Comparison of ENCODE assay signal across 2 cellular contexts in genomic region chr10:103238506-103239252, GRCh38.
TF ChIP-seq lines count a peak whose summit lies in the region.

No MANE protein-coding gene starts in this region.

TF ChIP-seq in Ishikawa, 13 proteins besides CTCF, POLR2A, EP300 and RAD21:
- TF ChIP-seq FOXM1 (IDR thresholded peaks at IDR 0.05; ENCODE audit: borderline replicate concordance, low read depth) (no peak; the same call in 1 of the 2 replicates), TCF12 (IDR thresholded peaks at IDR 0.05; ENCODE audit: low read depth) (peak; percentile 64), USF1 (IDR thresholded peaks at IDR 0.05) (0 out of 2 replicates have a peak, but pooled peaks have one; percentile 16), MAX (IDR thresholded peaks at IDR 0.05) (peak; percentile 64), REST (IDR thresholded peaks at IDR 0.05; ENCODE audit: low read depth) (no peak), TEAD4 (IDR thresholded peaks at IDR 0.05) (peak; percentile 88), CREB1 (IDR thresholded peaks at IDR 0.05; ENCODE audit: low read depth) (peak; percentile 38; the same call in 1 of the 2 replicates), YY1 (IDR thresholded peaks at IDR 0.05; ENCODE audit: low read depth) (0 out of 2 replicates have a peak, but pooled peaks have one; percentile 27), NFIC (IDR thresholded peaks at IDR 0.05) (peak; percentile 45; the same call in 1 of the 2 replicates), CEBPB (IDR thresholded peaks at IDR 0.05) (0 out of 2 replicates have a peak, but pooled peaks have one; percentile 44), TAF1 (IDR thresholded peaks at IDR 0.05; ENCODE audit: low read depth) (no peak), ZBTB7A (IDR thresholded peaks at IDR 0.05; ENCODE audit: low read depth) (no peak), EGR1 (IDR thresholded peaks at IDR 0.05) (no peak)
TF ChIP-seq in Ishikawa: peak in this region for 8.

TF ChIP-seq in HepG2, 621 proteins besides CTCF, POLR2A, EP300 and RAD21 (continues in another document):
- no peak for TF ChIP-seq ZNF619 (CRISPR knock-in tag; IDR thresholded peaks at IDR 0.05)
- no peak for TF ChIP-seq ZNF30 (CRISPR knock-in tag; IDR thresholded peaks at IDR 0.05)
- TF ChIP-seq EEA1 (CRISPR knock-in tag; IDR thresholded peaks at IDR 0.05; ENCODE audit: borderline replicate concordance): no peak
- TF ChIP-seq KDM5B (CRISPR knock-in tag; IDR thresholded peaks at IDR 0.05; ENCODE audit: borderline replicate concordance): no peak
- no peak for TF ChIP-seq ZNF331 (CRISPR knock-in tag; IDR thresholded peaks at IDR 0.05)
- TF ChIP-seq TBX2 (CRISPR knock-in tag; IDR thresholded peaks at IDR 0.05; ENCODE audit: borderline replicate concordance): no peak
- no peak for TF ChIP-seq TCF7 (IDR thresholded peaks at IDR 0.05; ENCODE audit: low read depth)
- no peak for TF ChIP-seq GRHL1 (CRISPR knock-in tag; conservative IDR thresholded peaks at IDR 0.05)
- TF ChIP-seq ZNF781 (CRISPR knock-in tag; IDR thresholded peaks at IDR 0.05; ENCODE audit: borderline replicate concordance, not compliant biosample characterization): no peak
- TF ChIP-seq RFX5 (IDR thresholded peaks at IDR 0.05; ENCODE audit: low read depth, low read length): no peak
- TF ChIP-seq ZFP36L2 (CRISPR knock-in tag; IDR thresholded peaks at IDR 0.05): no peak
- no peak for TF ChIP-seq TAF1 (CRISPR knock-in tag; IDR thresholded peaks at IDR 0.05)
- TF ChIP-seq GZF1 (CRISPR knock-in tag; IDR thresholded peaks at IDR 0.05): no peak
- TF ChIP-seq ONECUT2 (CRISPR knock-in tag; IDR thresholded peaks at IDR 0.05): no peak
- no peak for TF ChIP-seq ZNF205 (CRISPR knock-in tag; IDR thresholded peaks at IDR 0.05)
- TF ChIP-seq ZNF335 (CRISPR knock-in tag; IDR thresholded peaks at IDR 0.05): no peak
- TF ChIP-seq ZNF292 (CRISPR knock-in tag; IDR thresholded peaks at IDR 0.05; ENCODE audit: borderline replicate concordance, low read depth): no peak
- peak; percentile 58 for TF ChIP-seq TEAD3 (CRISPR knock-in tag; optimal IDR thresholded peaks at IDR 0.05; ENCODE audit: borderline replicate concordance)
- no peak for TF ChIP-seq ZNF552 (CRISPR knock-in tag; IDR thresholded peaks at IDR 0.05; ENCODE audit: borderline replicate concordance)
- no peak for TF ChIP-seq MAZ (IDR thresholded peaks at IDR 0.05; ENCODE audit: borderline replicate concordance, low read depth, low read length)
- no peak for TF ChIP-seq MAZ (CRISPR knock-in tag; IDR thresholded peaks at IDR 0.05; ENCODE audit: low read depth)
- TF ChIP-seq ZNF879 (CRISPR knock-in tag; IDR thresholded peaks at IDR 0.05): no peak
- no peak for TF ChIP-seq ZNF674 (CRISPR knock-in tag; IDR thresholded peaks at IDR 0.05; ENCODE audit: low read depth)
- no peak for TF ChIP-seq JUNB (CRISPR knock-in tag; IDR thresholded peaks at IDR 0.05; ENCODE audit: borderline replicate concordance)
- no peak for TF ChIP-seq SKIL (CRISPR knock-in tag; IDR thresholded peaks at IDR 0.05; ENCODE audit: borderline replicate concordance)
- no peak for TF ChIP-seq HNF4A (CRISPR knock-in tag; IDR thresholded peaks at IDR 0.05)
- TF ChIP-seq ZNF605 (CRISPR knock-in tag; IDR thresholded peaks at IDR 0.05): no peak
- 0 out of 2 replicates have a peak, but pooled peaks have one; percentile 8 for TF ChIP-seq PAXIP1 (CRISPR knock-in tag; conservative IDR thresholded peaks at IDR 0.05)
- TF ChIP-seq IRX3 (CRISPR knock-in tag; IDR thresholded peaks at IDR 0.05; ENCODE audit: borderline replicate concordance, low read depth): no peak
- no peak for TF ChIP-seq ZNF660 (CRISPR knock-in tag; IDR thresholded peaks at IDR 0.05; ENCODE audit: borderline replicate concordance, low read depth)
- TF ChIP-seq MEIS2 (CRISPR knock-in tag; IDR thresholded peaks at IDR 0.05): peak; percentile 43; the same call in 1 of the 2 replicates
- no peak for TF ChIP-seq KLF16 (CRISPR knock-in tag; IDR thresholded peaks at IDR 0.05)
- no peak for TF ChIP-seq MTF1 (CRISPR knock-in tag; IDR thresholded peaks at IDR 0.05)
- TF ChIP-seq ZNF546 (CRISPR knock-in tag; conservative IDR thresholded peaks at IDR 0.05): no peak
- TF ChIP-seq ZNF224 (CRISPR knock-in tag; IDR thresholded peaks at IDR 0.05): no peak
- no peak for TF ChIP-seq PLSCR1 (CRISPR knock-in tag; IDR thresholded peaks at IDR 0.05; ENCODE audit: borderline replicate concordance)
- no peak for TF ChIP-seq ZNF557 (CRISPR knock-in tag; IDR thresholded peaks at IDR 0.05)
- no peak for TF ChIP-seq TBL1XR1 (IDR thresholded peaks at IDR 0.05; ENCODE audit: borderline replicate concordance, low read length, partially characterized antibody)
- TF ChIP-seq NKX3-1 (CRISPR knock-in tag; IDR thresholded peaks at IDR 0.05): no peak
- no peak for TF ChIP-seq ZXDC (CRISPR knock-in tag; IDR thresholded peaks at IDR 0.05)
- no peak for TF ChIP-seq PRDM4 (CRISPR knock-in tag; IDR thresholded peaks at IDR 0.05; ENCODE audit: borderline replicate concordance)
- no peak for TF ChIP-seq FOXJ3 (CRISPR knock-in tag; IDR thresholded peaks at IDR 0.05; ENCODE audit: borderline replicate concordance)
- no peak for TF ChIP-seq ZBTB34 (CRISPR knock-in tag; IDR thresholded peaks at IDR 0.05)
